In the genomic region with DNA sequence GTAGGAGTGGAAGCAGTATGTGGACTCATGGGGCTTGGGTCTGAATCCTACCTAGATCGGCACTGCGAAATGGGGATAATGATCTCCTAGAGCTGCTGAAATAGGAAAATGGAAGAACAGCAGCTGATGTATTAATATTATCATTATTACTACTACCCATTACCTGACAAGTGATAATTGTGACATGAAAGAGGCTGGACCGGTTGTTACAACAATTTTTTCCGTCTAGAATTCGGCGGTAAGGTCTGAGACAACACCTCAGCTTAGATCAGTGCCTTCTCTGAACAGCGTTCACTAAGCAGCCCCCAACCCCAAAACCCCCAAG, we compare ENCODE assay signal across 8 cellular contexts. TPM values are rescaled to one million over a fixed set of nuclear protein-coding genes. Genes with fewer than 3 reads are reported as not detected.
A peak's percentile ranks its signal among the peaks of the same experiment; 100 is the strongest.
DNase-seq lines count a peak whose midpoint lies in the region; ATAC-seq and TF ChIP-seq lines count a peak whose summit lies in the region.
"Not testable (repeated sequence)": the region's sequence is repeated elsewhere in the genome, so short reads cannot be mapped to it uniquely, and the experiment has no call there.

No MANE protein-coding gene starts in this region.

- WGBS in HUES64 = 1% methylated on average over 5 of the region's 7 CpGs

- TF ChIP-seq CTCF in osteoblast (IDR thresholded peaks at IDR 0.05; ENCODE audit: extremely low read depth, low read depth, low read length); thoracic aorta (IDR thresholded peaks at IDR 0.05): not testable (repeated sequence)

- not testable (repeated sequence) for H3K27me3 ChIP-seq in HUES64 (ENCODE audit: insufficient read depth, low read length); osteoblast (ENCODE audit: insufficient read depth, low read length); thoracic aorta (replicated peaks; ENCODE audit: insufficient read depth)

- peak overlapping the region; percentile 89 for H3K4me2 ChIP-seq in osteoblast (ENCODE audit: insufficient read depth, low read length)

- peaks cover 25% of the 10 kb centered on the region for H3K4me1 Mint-ChIP-seq in activated naive CD8-positive, alpha-beta T cell treated with anti-CD3 and anti-CD28 coated beads, Interleukin-2, amount 50 U/mL, for 24 hours

- not testable (repeated sequence) for H3K4me1 ChIP-seq in HUES64 (ENCODE audit: insufficient read depth, low read length)
- H3K4me1 ChIP-seq in osteoblast (ENCODE audit: insufficient read depth, low read length) = peaks cover 12% of the 10 kb centered on the region
- peaks cover 18 to 21% of the 10 kb centered on the region in 2 donors for H3K4me1 ChIP-seq in thoracic aorta (ENCODE audit: control insufficient read depth in 1 of 2, low read depth in 2 of 2)

- peaks cover 46% of the 10 kb centered on the region for H3K79me2 ChIP-seq in osteoblast (ENCODE audit: insufficient read depth, low read length)

- peak overlapping the region; percentile 87 for H2AFZ ChIP-seq in osteoblast (ENCODE audit: low read length)

- H3K36me3 Mint-ChIP-seq in activated naive CD8-positive, alpha-beta T cell treated with anti-CD3 and anti-CD28 coated beads, Interleukin-2, amount 50 U/mL, for 24 hours (ENCODE audit: low read depth) = not testable (repeated sequence)

- ATAC-seq in activated naive CD8-positive, alpha-beta T cell treated with anti-CD3 and anti-CD28 coated beads, Interleukin-2, amount 50 U/mL, for 24 hours; thoracic aorta (ENCODE audit: insufficient number of reproducible peaks, low FRiP score, low read depth): not testable (repeated sequence)

- not testable (repeated sequence) for H3K27me3 Mint-ChIP-seq in activated naive CD8-positive, alpha-beta T cell treated with anti-CD3 and anti-CD28 coated beads, Interleukin-2, amount 50 U/mL, for 24 hours

- peak overlapping the region; percentile 87 for H3K4me3 Mint-ChIP-seq in activated naive CD8-positive, alpha-beta T cell treated with anti-CD3 and anti-CD28 coated beads, Interleukin-2, amount 50 U/mL, for 24 hours

- H3K9me3 ChIP-seq in HUES64 (ENCODE audit: insufficient read depth, low read depth, low read length); osteoblast (ENCODE audit: low read depth, low read length); thoracic aorta: not testable (repeated sequence)

- H3K4me3 ChIP-seq in HUES64 (ENCODE audit: low read length) = peak overlapping the region; percentile 82
- peak overlapping the region; percentile 95 for H3K4me3 ChIP-seq in osteoblast (ENCODE audit: insufficient read depth, low read length)
- peak overlapping the region; percentile 96 for H3K4me3 ChIP-seq in thoracic aorta

- not testable (repeated sequence) for H3K36me3 ChIP-seq in HUES64 (ENCODE audit: insufficient read depth, low read length); osteoblast (ENCODE audit: insufficient read depth, low read length); thoracic aorta

- DNase-seq in CMK (ENCODE audit: low read depth) (peak; percentile 31), SHP77 treated with DMSO at 0.1 percent for 48 hours (lab: John Stamatoyannopoulos, UW) (peak; percentile 50), kidney tubule cell (ENCODE audit: low spot score) (peak; percentile 74), osteoblast (ENCODE audit: insufficient read length, low spot score, missing footprints) (peak; percentile 27)
- not testable (repeated sequence) for DNase-seq in activated naive CD8-positive, alpha-beta T cell treated with anti-CD3 and anti-CD28 coated beads, Interleukin-2, amount 50 U/mL, for 24 hours; epithelial cell of prostate (ENCODE audit: low read depth, low spot score); thoracic aorta (ENCODE audit: low spot score)

- H3K9ac ChIP-seq in HUES64 (ENCODE audit: low read depth, low read length) = peak overlapping the region; percentile 93

- not testable (repeated sequence) for H3K9me3 Mint-ChIP-seq in activated naive CD8-positive, alpha-beta T cell treated with anti-CD3 and anti-CD28 coated beads, Interleukin-2, amount 50 U/mL, for 24 hours

- peaks cover 26% of the 10 kb centered on the region for H4K20me1 ChIP-seq in osteoblast (ENCODE audit: insufficient read depth, low read length)

- H3K27ac Mint-ChIP-seq in activated naive CD8-positive, alpha-beta T cell treated with anti-CD3 and anti-CD28 coated beads, Interleukin-2, amount 50 U/mL, for 24 hours = peak overlapping the region; percentile 85

- H3K27ac ChIP-seq in HUES64 (ENCODE audit: low read depth, low read length) = not testable (repeated sequence)
- peak overlapping the region; percentile 73 for H3K27ac ChIP-seq in epithelial cell of prostate
- H3K27ac ChIP-seq in osteoblast (ENCODE audit: low read depth, low read length) = peak overlapping the region; percentile 90
- H3K27ac ChIP-seq in thoracic aorta = peak overlapping the region; percentile 88 to 94

RNA-seq across cellular contexts. Expression of a gene that starts 0.5 kb away (rescaled TPM):
- 49.3 TPM for polyA plus RNA-seq in HUES64 (2013, experiment 1 of 2)
- 42.9 TPM for polyA plus RNA-seq in HUES64 (2013, experiment 2 of 2)
- total RNA-seq in osteoblast = 82.5 and 90.5 TPM in 2 replicates
- 10 to 100 TPM; 79.1 to 97.4 TPM for total RNA-seq in thoracic aorta

RNA-seq across cellular contexts. Expression of a gene that starts 37.0 kb away (rescaled TPM):
- polyA plus RNA-seq in HUES64 (2013, experiment 1 of 2) = 43.4 TPM
- polyA plus RNA-seq in HUES64 (2013, experiment 2 of 2) = 49.7 TPM
- 52.1 and 56.9 TPM in 2 replicates for total RNA-seq in osteoblast
- 100 to 1,000 TPM; 101 to 165 TPM for total RNA-seq in thoracic aorta
